8 cellular contexts compared by ENCODE assay signal in genomic region chr20:5120189-5120484, GRCh38. TPM values are rescaled to one million over a fixed set of nuclear protein-coding genes. Genes with fewer than 3 reads are reported as not detected.
DNase-seq lines count a peak whose midpoint lies in the region; ATAC-seq and TF ChIP-seq lines count a peak whose summit lies in the region.

No MANE protein-coding gene starts in this region.

- peaks cover 3% of the 10 kb centered on the region for H3K79me1 ChIP-seq in mesendoderm (ENCODE audit: low read length)

- peak overlapping the region; percentile 96 to 99 (median 98) for H3K27ac Mint-ChIP-seq in brain

- H3K27me3 ChIP-seq in heart right ventricle (no peaks in the 10 kb centered on the region), mesendoderm (ENCODE audit: insufficient read depth, low read length, poor library complexity) (no peaks in the 10 kb centered on the region), uterus (no peaks in the 10 kb centered on the region)

- 2 to 3% methylated on average over 10 of the region's 10 CpGs for WGBS in heart right ventricle, 2 donors
- no CpG with 5 or more reads among the region's 10 CpGs for WGBS in mesendoderm (ENCODE audit: extremely low coverage, insufficient coverage, low lambda C conversion rate)

- H3K4me1 ChIP-seq in heart right ventricle (peaks cover 5 to 41% (median 21%) of the 10 kb centered on the region in 9 donors), mesendoderm (ENCODE audit: control insufficient read depth, low read depth, low read length) (no peaks in the 10 kb centered on the region), uterus (peaks cover 5 to 9% of the 10 kb centered on the region in 2 donors)

- H4K8ac ChIP-seq in mesendoderm (ENCODE audit: low read depth, low read length) = no peak overlapping the region

- no peak overlapping the region for H3K4ac ChIP-seq in mesendoderm (ENCODE audit: low read depth, low read length)

- H3K27ac ChIP-seq in heart right ventricle = peak overlapping the region; percentile 69 to 90 (median 80)
- H3K27ac ChIP-seq in mesendoderm (ENCODE audit: low read depth, low read length) = peak overlapping the region; percentile 81
- peak overlapping the region; percentile 89 to 98 for H3K27ac ChIP-seq in uterus

- no peaks in the 10 kb centered on the region for H3K27me3 Mint-ChIP-seq in brain

- H3K4me3 ChIP-seq in heart right ventricle (peak overlapping the region; percentile 48 to 92 (median 74)), mesendoderm (ENCODE audit: low read length) (peak overlapping the region; percentile 59), uterus (peak overlapping the region; percentile 94 to 97)

- H3K36me3 ChIP-seq in heart right ventricle = peaks cover 0 to 34% (median 17%) of the 10 kb centered on the region in 9 donors
- H3K36me3 ChIP-seq in mesendoderm (ENCODE audit: control insufficient read depth, insufficient read depth, low read length) = peaks cover 8% of the 10 kb centered on the region
- no peaks in the 10 kb centered on the region for H3K36me3 ChIP-seq in uterus

- H2AK5ac ChIP-seq in mesendoderm (ENCODE audit: low read length) = no peak overlapping the region

- H3K4me1 Mint-ChIP-seq in brain = peaks cover 67% of the 10 kb centered on the region

- TF ChIP-seq CTCF in heart right ventricle (IDR thresholded peaks at IDR 0.05) (no peak), brain (conservative IDR thresholded peaks at IDR 0.05) (no peak), uterus (IDR thresholded peaks at IDR 0.05) (no peak)

- peak overlapping the region; percentile 89 for H3K9ac ChIP-seq in mesendoderm (ENCODE audit: low read length)

- peak overlapping the region; percentile 94 to 97 (median 96) for H3K4me3 Mint-ChIP-seq in brain

- H2BK5ac ChIP-seq in mesendoderm (ENCODE audit: low read length) = no peak overlapping the region

- no peak overlapping the region for H4K5ac ChIP-seq in mesendoderm (ENCODE audit: low read length)

- H3K23ac ChIP-seq in mesendoderm (ENCODE audit: low read length) = no peak overlapping the region

- no peaks in the 10 kb centered on the region for H3K9me3 Mint-ChIP-seq in brain

- intact Hi-C loops in heart right ventricle (cut with DNase I) (loop anchor here in 4 of 10 donors (5.0 to 10.0 kb wide), 2 partner anchors 325 to 327 kb away; no protein-coding TSS in a partner anchor), cardiac septum (cut with DNase I) (loop anchor here (10.0 kb wide), 1 partner anchor 325 kb away; no protein-coding TSS in a partner anchor), uterus (cut with DNase I; ENCODE audit: low total_unique reads) (no loop called here)

- no peak overlapping the region for H2BK120ac ChIP-seq in mesendoderm (ENCODE audit: low read depth, low read length)

- no peak for TF ChIP-seq POLR2A in uterus (IDR thresholded peaks at IDR 0.05)

- peak overlapping the region; percentile 94 for H3K4me2 ChIP-seq in mesendoderm (ENCODE audit: low read length)

- H3K56ac ChIP-seq in mesendoderm (ENCODE audit: low read length) = peak overlapping the region; percentile 87

- no peak for DNase-seq in heart right ventricle
- DNase-seq in cardiac septum (ENCODE audit: low spot score) = no peak
- DNase-seq in mesendoderm = no peak
- DNase-seq in uterus = no peak
- no peak for DNase-seq in COLO829 (ENCODE audit: low spot score)
- no peak for DNase-seq in NCI-H510A (lab: John Stamatoyannopoulos, UW)

- no peak for ATAC-seq in heart right ventricle
- ATAC-seq in GM21723 (IDR thresholded peaks at IDR 0.05; ENCODE audit: unreplicated experiment) = no peak

- peaks cover 36% of the 10 kb centered on the region for H3K79me2 ChIP-seq in mesendoderm (ENCODE audit: control insufficient read depth, insufficient read depth, low read length)

- no peak overlapping the region for H2BK15ac ChIP-seq in mesendoderm (replicated peaks; ENCODE audit: low read depth)

- no peaks in the 10 kb centered on the region for H3K9me3 ChIP-seq in heart right ventricle
- H3K9me3 ChIP-seq in uterus = no peaks in the 10 kb centered on the region

- no peak overlapping the region for H3K18ac ChIP-seq in mesendoderm (ENCODE audit: low read length)

- peaks cover 28% of the 10 kb centered on the region for H3K36me3 Mint-ChIP-seq in brain

RNA-seq across cellular contexts. Expression of gene PCNA, which starts 0.4 kb away (rescaled TPM):
- total RNA-seq in heart right ventricle (10 to 100 TPM; 17.9 to 37.3 (median 21.4) TPM), cardiac septum (16.7 TPM), uterus (100 to 1,000 TPM in 1 of 4 donors, 10 to 100 TPM in 3; 43.0 to 112 (median 59.6) TPM)
- polyA plus RNA-seq in heart right ventricle (10 to 100 TPM; 11.6 to 39.1 TPM), brain (ENCODE audit: insufficient read depth, low read depth, low replicate concordance) (172 TPM)
- 273 TPM for polyA plus RNA-seq in mesendoderm (2013, experiment 1 of 2)
- polyA plus RNA-seq in mesendoderm (2013, experiment 2 of 2) = 276 TPM

RNA-seq across cellular contexts. Expression of gene CDS2, which starts 6.7 kb away (rescaled TPM):
- 100 to 1,000 TPM in 1 of 10 donors, 10 to 100 TPM in 9; 67.5 to 100 (median 85.7) TPM for total RNA-seq in heart right ventricle
- polyA plus RNA-seq in heart right ventricle = 10 to 100 TPM; 16.7 to 23.1 TPM
- total RNA-seq in cardiac septum = 84.0 TPM
- 40.9 TPM for polyA plus RNA-seq in brain (ENCODE audit: insufficient read depth, low read depth, low replicate concordance)
- 26.4 TPM for polyA plus RNA-seq in mesendoderm (2013, experiment 1 of 2)
- 25.4 TPM for polyA plus RNA-seq in mesendoderm (2013, experiment 2 of 2)
- total RNA-seq in uterus = 10 to 100 TPM; 22.5 to 66.6 (median 41.7) TPM

RNA-seq across cellular contexts. Expression of gene TMEM230, which starts 7.3 kb away (rescaled TPM):
- total RNA-seq in heart right ventricle = 10 to 100 TPM; 75.2 to 96.4 (median 82.0) TPM
- polyA plus RNA-seq in heart right ventricle = 100 to 1,000 TPM in 1 of 2 donors, 10 to 100 TPM in 1; 85.9 to 135 TPM
- 74.9 TPM for total RNA-seq in cardiac septum
- 120 TPM for polyA plus RNA-seq in brain (ENCODE audit: insufficient read depth, low read depth, low replicate concordance)
- 92.8 TPM for polyA plus RNA-seq in mesendoderm (2013, experiment 1 of 2)
- polyA plus RNA-seq in mesendoderm (2013, experiment 2 of 2) = 98.8 TPM
- 10 to 100 TPM; 66.1 to 94.1 (median 89.9) TPM for total RNA-seq in uterus
